8 cellular contexts compared by ENCODE assay signal in genomic region chr12:10673660-10674384, GRCh38. TPM values are rescaled to one million over a fixed set of nuclear protein-coding genes. Genes with fewer than 3 reads are reported as not detected.
DNase-seq lines count a peak whose midpoint lies in the region; ATAC-seq, FAIRE-seq and TF ChIP-seq lines count a peak whose summit lies in the region.

A gene with protein sequence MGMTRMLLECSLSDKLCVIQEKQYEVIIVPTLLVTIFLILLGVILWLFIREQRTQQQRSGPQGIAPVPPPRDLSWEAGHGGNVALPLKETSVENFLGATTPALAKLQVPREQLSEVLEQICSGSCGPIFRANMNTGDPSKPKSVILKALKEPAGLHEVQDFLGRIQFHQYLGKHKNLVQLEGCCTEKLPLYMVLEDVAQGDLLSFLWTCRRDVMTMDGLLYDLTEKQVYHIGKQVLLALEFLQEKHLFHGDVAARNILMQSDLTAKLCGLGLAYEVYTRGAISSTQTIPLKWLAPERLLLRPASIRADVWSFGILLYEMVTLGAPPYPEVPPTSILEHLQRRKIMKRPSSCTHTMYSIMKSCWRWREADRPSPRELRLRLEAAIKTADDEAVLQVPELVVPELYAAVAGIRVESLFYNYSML (minus strand): TSS chr12:10674052. CDS start chr12:10634618, 39,434 bp downstream.

- peak within 1 kb of the TSS; percentile 31 to 89 (median 78) for H3K27ac ChIP-seq in Peyer's patch
- H3K27ac ChIP-seq in gastroesophageal sphincter = no peak within 1 kb of the TSS

- H3K4me3 ChIP-seq in Peyer's patch = peak within 1 kb of the TSS; percentile 26 to 62 (median 46)
- H3K4me3 ChIP-seq in gastroesophageal sphincter = peak within 1 kb of the TSS; percentile 28 to 47

- WGBS in gastroesophageal sphincter (ENCODE audit: low coverage in 1 of 2), 2 donors = 0 to 3% methylated on average over 4 to 9 of the region's 35 CpGs

- no peaks in the 10 kb centered on the region for H3K9me3 ChIP-seq in Peyer's patch
- H3K9me3 ChIP-seq in gastroesophageal sphincter = no peaks in the 10 kb centered on the region

- ATAC-seq in GM18861 (IDR thresholded peaks at IDR 0.05; ENCODE audit: unreplicated experiment) (peak; percentile 67), gastroesophageal sphincter (peak; percentile 63)

- TF ChIP-seq POLR2A in Peyer's patch (IDR thresholded peaks at IDR 0.05) (peak; percentile 56 to 61), gastroesophageal sphincter (IDR thresholded peaks at IDR 0.05) (no peak)

- H3K27me3 ChIP-seq in Peyer's patch = no peaks in the 10 kb centered on the region
- peaks cover 38% of the 10 kb centered on the region for H3K27me3 ChIP-seq in gastroesophageal sphincter

- DNase-seq in A172 (ENCODE audit: low spot score) (peak; percentile 18), HTR-8/SVneo (ENCODE audit: insufficient read length, low spot score) (peak; percentile 72), Peyer's patch (peak; percentile 30 to 90 (median 87)), nucleus accumbens (lab: John Stamatoyannopoulos, UW) (peak in 35 of 56 donors; percentile 0 to 71 (median 30)), superior temporal gyrus (ENCODE audit: extremely low spot score) (peak; percentile 58)
- peak; percentile 85 for DNase-seq in activated effector memory CD4-positive, alpha-beta T cell treated with anti-CD3 and anti-CD28 coated beads, Interleukin-2, amount 50 U/mL, for 16 hours

- peak; percentile 78 for FAIRE-seq in HTR-8/SVneo (lab: Jason Lieb, UNC)

- H3K36me3 ChIP-seq in Peyer's patch = no peaks in the 10 kb centered on the region
- H3K36me3 ChIP-seq in gastroesophageal sphincter = no peaks in the 10 kb centered on the region

- TF ChIP-seq CTCF in Peyer's patch (IDR thresholded peaks at IDR 0.05) (peak; percentile 23 to 97 (median 86)), gastroesophageal sphincter (IDR thresholded peaks at IDR 0.05) (peak; percentile 37 to 68 (median 46))

- peaks cover 0 to 10% (median 6%) of the 10 kb centered on the region in 4 donors for H3K4me1 ChIP-seq in Peyer's patch
- H3K4me1 ChIP-seq in gastroesophageal sphincter = peaks cover 0 to 12% (median 7%) of the 10 kb centered on the region in 3 donors

- no peak for TF ChIP-seq EP300 in gastroesophageal sphincter (IDR thresholded peaks at IDR 0.05)

RNA-seq across cellular contexts. Expression of the gene that starts here (rescaled TPM):
- 0.12 and 9.9 TPM in 2 replicates for total RNA-seq in A172 (2014; rRNA removed; shearing (Covaris generic))
- 10 to 100 TPM in 3 of 4 donors, 1 to 10 TPM in 1; 5.8 to 43.1 (median 25.4) TPM for total RNA-seq in Peyer's patch
- under 1 TPM in 3 of 4 donors, not detected in 1; 0.40 to 0.77 (median 0.62) TPM for total RNA-seq in gastroesophageal sphincter

Comparison
In these comparisons a context has a peak if more than half of its experiments do, and no peak if none do; other contexts are left out.
1. Peak in ATAC-seq and H3K4me3 ChIP-seq in gastroesophageal sphincter; RNA of the gene not detected or under 1 TPM.
2. DNase-seq: peak in every context shown above with its lines; median percentile 87 in Peyer's patch; 85 in activated effector memory CD4-positive, alpha-beta T cell treated with anti-CD3 and anti-CD28 coated beads, Interleukin-2, amount 50 U/mL, for 16 hours; 72 in HTR-8/SVneo; 58 in superior temporal gyrus; 30 in nucleus accumbens; 18 in A172.
3. H3K27ac ChIP-seq: peak in Peyer's patch (4 of 4); none in gastroesophageal sphincter (0 of 4).
4. POLR2A ChIP-seq: peak in Peyer's patch (2 of 2); none in gastroesophageal sphincter (0 of 2).